Comparison of ENCODE assay signal across 32 cellular contexts in the genomic region with DNA sequence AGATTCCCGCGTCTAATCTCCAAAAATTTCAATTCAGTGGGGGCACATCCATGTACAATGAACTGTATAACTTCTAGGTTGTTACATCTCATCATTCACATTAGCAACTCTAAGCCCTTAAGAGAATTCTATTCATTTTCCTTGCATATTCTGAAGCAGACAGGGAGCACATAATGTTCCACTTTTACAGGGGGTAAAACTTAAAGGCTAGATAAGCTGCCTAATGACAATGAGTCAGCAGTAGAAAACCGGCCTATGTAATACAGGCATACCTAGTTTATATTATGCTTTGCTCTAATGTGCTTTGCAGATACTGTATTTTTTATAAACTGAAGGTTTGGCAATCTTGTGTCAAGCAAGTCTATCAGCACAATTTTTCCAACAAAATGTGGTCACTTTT. TPM values are rescaled to one million over a fixed set of nuclear protein-coding genes. Genes with fewer than 3 reads are reported as not detected.
DNase-seq lines count a peak whose midpoint lies in the region; ATAC-seq and TF ChIP-seq lines count a peak whose summit lies in the region.
"Had no signal": no experiment of that assay in that cellular context is flagged by ENCODE, and none has a peak within 500 bp of the region (broad histone marks: within the 10 kb centered on the region; RNA-seq: fewer than 3 reads in every experiment).

No MANE protein-coding gene starts in this region.

- in situ Hi-C loops in GM13976 (cut with MboI; ENCODE audit: low sequenced_read_pairs, unreplicated experiment), result no loop called here

- ATAC-seq in mucosa of descending colon, result peak; percentile 57
- ATAC-seq in HG02870 (IDR thresholded peaks at IDR 0.05; ENCODE audit: unreplicated experiment), result no peak
- no peak for ATAC-seq in HG03378 (IDR thresholded peaks at IDR 0.05; ENCODE audit: unreplicated experiment)
- ATAC-seq: activated CD4-positive, CD25-positive, alpha-beta regulatory T cell treated with anti-CD3 and anti-CD28 coated beads, Interleukin-2, amount 50 U/mL, for 24 hours; pancreas; PC-3 had no signal

- no peaks in the 10 kb centered on the region for H3K27me3 ChIP-seq in AG04450 (ENCODE audit: control insufficient read depth, insufficient read depth, low read length)
- H3K27me3 ChIP-seq: esophagus squamous epithelium, pancreas, spleen, testis had no signal

- DNase-seq in AG04450 (ENCODE audit: low read depth, low spot score) (peak; percentile 13), erythroblast (lab: John Stamatoyannopoulos, UW) (peak; percentile 52 to 63), mucosa of descending colon (no peak), NCI-H524 treated with DMSO at 0.1 percent for 48 hours (lab: John Stamatoyannopoulos, UW) (no peak), GM13976 (ENCODE audit: low spot score) (no peak)
- DNase-seq: activated CD4-positive, alpha-beta T cell treated with anti-CD3 and anti-CD28 coated beads, Interleukin-2, amount 50 U/mL, for 4 hours; activated naive CD4-positive, alpha-beta T cell treated with anti-CD3 and anti-CD28 coated beads, Interleukin-2, amount 10 ng/mL, durations not matched to agents 7 days and 5 days; amygdala; CD4-positive, alpha-beta T cell; dermis blood vessel endothelial cell; DND-41; esophagus squamous epithelium; GF-D8; hypothalamus; immature natural killer cell; KBM-7; NCI-H1417; NCI-H2029; NCI-H524; NK-92 treated with Interleukin-12 subunit alpha and Interleukin-12 subunit beta, amount 100 ng/mL, for 24 hours; pancreas; PC-3; retina; spleen; stimulated activated CD4-positive, alpha-beta T cell treated with anti-CD3 and anti-CD28 coated beads, Interleukin-2, amount 100 ng/mL, for 24 hours; T-helper 1 cell; testis had no signal

- H3K4me1 ChIP-seq in mucosa of descending colon (ENCODE audit: low read depth), result peaks cover 38% of the 10 kb centered on the region
- H3K4me1 ChIP-seq: pancreas, spleen, testis had no signal

- no peaks in the 10 kb centered on the region for H3K36me3 ChIP-seq in mucosa of descending colon (ENCODE audit: low read depth)

- POLR2A ChIA-PET in AG04450 (lab: Yijun Ruan, JAX), result no interaction called here

- no peak for TF ChIP-seq POLR2A in erythroblast (IDR thresholded peaks at IDR 0.05; ENCODE audit: low read length)

- intact Hi-C loops in mucosa of descending colon (cut with DNase I, micrococcal nuclease), result no loop called here

- no peak overlapping the region for H3K4me3 ChIP-seq in AG04450 (ENCODE audit: low read depth, low read length)
- no peak overlapping the region for H3K4me3 ChIP-seq in mucosa of descending colon
- H3K4me3 ChIP-seq: esophagus squamous epithelium, pancreas, SK-N-MC, spleen, testis had no signal

- H3K27ac ChIP-seq in AG04450 (ENCODE audit: low read depth, low read length), result no peak overlapping the region
- 0 out of 2 replicates have a peak overlapping the region, but pooled peaks have one; percentile 8 for H3K27ac ChIP-seq in VCaP
- H3K27ac ChIP-seq: esophagus squamous epithelium, pancreas, SK-N-MC, spleen, testis had no signal

- TF ChIP-seq CTCF in AG04450 (IDR thresholded peaks at IDR 0.05; ENCODE audit: low read depth, low read length), result no peak
- no peak for TF ChIP-seq CTCF in VCaP (conservative IDR thresholded peaks at IDR 0.05)
- no peak for TF ChIP-seq CTCF in mucosa of descending colon (IDR thresholded peaks at IDR 0.05)
- TF ChIP-seq CTCF in GM13976 (IDR thresholded peaks at IDR 0.05; ENCODE audit: borderline replicate concordance, control extremely low read depth, extremely low read depth, insufficient read depth, missing control alignments), result no peak

- H3K9me3 ChIP-seq in AG04450 (ENCODE audit: control insufficient read depth, insufficient read depth, low read length) (no peaks in the 10 kb centered on the region), mucosa of descending colon (no peaks in the 10 kb centered on the region)
- H3K9me3 ChIP-seq: esophagus squamous epithelium, pancreas, spleen, testis had no signal

- CTCF ChIA-PET in AG04450 (lab: Charles Lee), result interaction anchor here (0.7 to 1.6 kb wide), 2 partner anchors 15 to 27 kb away, joined by 3 to 6 read pairs; no protein-coding TSS in a partner anchor

RNA-seq across cellular contexts. Expression of a gene that starts 40.4 kb away (rescaled TPM):
- 20.2 and 23.9 TPM in 2 replicates for polyA plus RNA-seq in AG04450 (2011; rRNA removed)
- 42.0 and 64.9 TPM in 2 replicates for polyA minus RNA-seq in AG04450 (2011; rRNA and poly(A)+ RNA removed)
- total RNA-seq in mucosa of descending colon, result 10 to 100 TPM; 63.0 to 71.5 (median 68.6) TPM

RNA-seq across cellular contexts. Expression of a gene that starts 47.2 kb away (rescaled TPM):
- polyA plus RNA-seq in AG04450 (2011; rRNA removed), result 6.7 and 8.5 TPM in 2 replicates
- polyA minus RNA-seq in AG04450 (2011; rRNA and poly(A)+ RNA removed), result 10.9 and 19.2 TPM in 2 replicates
- total RNA-seq in mucosa of descending colon, result 10 to 100 TPM; 10.1 to 14.4 (median 12.7) TPM
- polyA plus RNA-seq: immature natural killer cell had no signal

Comparison
In these comparisons a context has a peak if more than half of its experiments do, and no peak if none do; other contexts are left out.
1. DNase-seq: peak in AG04450 (single experiment) and erythroblast (2 of 2); none in mucosa of descending colon (0 of 3), NCI-H524 treated with DMSO at 0.1 percent for 48 hours (single experiment) and GM13976 (single experiment).